13 cellular contexts compared by ENCODE assay signal in genomic region chr5:116370886-116371285, GRCh38.
DNase-seq lines count a peak whose midpoint lies in the region; ATAC-seq and TF ChIP-seq lines count a peak whose summit lies in the region.
"Had no signal": no experiment of that assay in that cellular context is flagged by ENCODE, and none has a peak within 500 bp of the region (broad histone marks: within the 10 kb centered on the region; RNA-seq: fewer than 3 reads in every experiment).

No MANE protein-coding gene starts in this region.

- POLR2A ChIA-PET in MCF 10A (lab: Yijun Ruan, JAX), result interaction anchor here (0.7 kb wide), 1 partner anchor 33 kb away, joined by 5 read pairs; no protein-coding TSS in a partner anchor

- BruUV-seq in MCF 10A (replicated peaks; lab: Mats Ljungman, UMichigan), result no TSS peak

- CTCF ChIA-PET in MCF 10A (lab: Yijun Ruan, JAX), result interaction anchor here (0.7 kb wide), 1 partner anchor 23 kb away, joined by 3 read pairs; no protein-coding TSS in a partner anchor

- peak overlapping the region; percentile 23 for H3K27ac Mint-ChIP-seq in MCF 10A (ENCODE audit: low read depth, unreplicated experiment)
- H3K27ac Mint-ChIP-seq: activated T-cell treated with anti-CD3 and anti-CD28 coated beads, Interleukin-2, amount 50 U/mL, for 24 hours had no signal

- TF ChIP-seq POLR2A in breast epithelium (IDR thresholded peaks at IDR 0.05), result no peak

- H3K27me3 Mint-ChIP-seq in MCF 10A (ENCODE audit: insufficient read depth, unreplicated experiment), result no peaks in the 10 kb centered on the region
- H3K27me3 Mint-ChIP-seq: activated T-cell treated with anti-CD3 and anti-CD28 coated beads, Interleukin-2, amount 50 U/mL, for 24 hours had no signal

- no peak overlapping the region for H3K4me3 Mint-ChIP-seq in MCF 10A (ENCODE audit: unreplicated experiment)
- H3K4me3 Mint-ChIP-seq: activated T-cell treated with anti-CD3 and anti-CD28 coated beads, Interleukin-2, amount 50 U/mL, for 24 hours had no signal

- H3K4me3 ChIP-seq in breast epithelium (no peak overlapping the region), cardiac fibroblast (replicated peaks in 1 of 2; ENCODE audit: low read depth in 2 of 2, low read length in 2 of 2) (no peak overlapping the region)
- H3K4me3 ChIP-seq: SK-N-MC had no signal

- no peak for ATAC-seq in HG03342 (IDR thresholded peaks at IDR 0.05; ENCODE audit: unreplicated experiment)
- no peak for ATAC-seq in GM21526 (IDR thresholded peaks at IDR 0.05; ENCODE audit: low FRiP score, unreplicated experiment)
- ATAC-seq: activated CD4-positive, CD25-positive, alpha-beta regulatory T cell treated with anti-CD3 and anti-CD28 coated beads, Interleukin-2, amount 50 U/mL, for 24 hours had no signal

- DNase-seq in MCF 10A (ENCODE audit: unreplicated experiment) (peak; percentile 38), breast epithelium (ENCODE audit: low spot score in 2 of 2) (no peak), cardiac fibroblast (ENCODE audit: low read depth in 2 of 2) (peak; percentile 58 to 65), iris pigment epithelial cell (ENCODE audit: low read depth) (peak; percentile 58), stromal cell of bone marrow (ENCODE audit: low read depth) (peak; percentile 19), HK-2 (ENCODE audit: unreplicated experiment) (no peak)
- DNase-seq: activated T-cell treated with anti-CD3 and anti-CD28 coated beads, Interleukin-2, amount 50 U/mL, for 24 hours; NCI-H187 treated with DMSO at 0.1 percent for 48 hours; NK-92 treated with Interleukin-12 subunit alpha and Interleukin-12 subunit beta, amount 100 ng/mL, for 24 hours had no signal

- H3K9me3 Mint-ChIP-seq in MCF 10A (ENCODE audit: unreplicated experiment), result no peaks in the 10 kb centered on the region
- H3K9me3 Mint-ChIP-seq: activated T-cell treated with anti-CD3 and anti-CD28 coated beads, Interleukin-2, amount 50 U/mL, for 24 hours had no signal

- no peak overlapping the region for H3K27ac ChIP-seq in breast epithelium
- H3K27ac ChIP-seq: SK-N-MC had no signal

- TF ChIP-seq CTCF in MCF 10A (IDR thresholded peaks at IDR 0.05; ENCODE audit: unreplicated experiment) (no peak), breast epithelium (IDR thresholded peaks at IDR 0.05) (no peak), cardiac fibroblast (IDR thresholded peaks at IDR 0.05; ENCODE audit: low read depth, low read length) (no peak)

- no peaks in the 10 kb centered on the region for H3K4me1 ChIP-seq in breast epithelium

- H3K27me3 ChIP-seq in breast epithelium, result no peaks in the 10 kb centered on the region

- H3K36me3 ChIP-seq in breast epithelium, result no peaks in the 10 kb centered on the region

- intact Hi-C loops in MCF 10A (cut with micrococcal nuclease), result no loop called here
- intact Hi-C loops in breast epithelium (cut with DNase I; ENCODE audit: low total_unique reads), result no loop called here

- H3K36me3 Mint-ChIP-seq in MCF 10A (ENCODE audit: insufficient read depth, unreplicated experiment), result no peaks in the 10 kb centered on the region

- H3K9me3 ChIP-seq in breast epithelium, result no peaks in the 10 kb centered on the region

- peaks cover 10% of the 10 kb centered on the region for H3K4me1 Mint-ChIP-seq in MCF 10A (ENCODE audit: insufficient read depth, unreplicated experiment)

Comparison
In these comparisons a context has a peak if more than half of its experiments do, and no peak if none do; other contexts are left out.
1. DNase-seq: peak in MCF 10A (single experiment), cardiac fibroblast (2 of 2), iris pigment epithelial cell (single experiment) and stromal cell of bone marrow (single experiment); none in breast epithelium (0 of 2) and HK-2 (single experiment).